In genomic region chr20:63179876-63180275, GRCh38 we compare ENCODE assay signal across 1 cellular context.
TF ChIP-seq lines count a peak whose summit lies in the region.

No MANE protein-coding gene starts in this region.

TF ChIP-seq in GM23338, 12 proteins besides CTCF, POLR2A, EP300 and RAD21 (continued from another document):
- TF ChIP-seq ZNF331 (CRISPR knock-in tag; IDR thresholded peaks at IDR 0.05; ENCODE audit: low read depth) (no peak), CREB1 (CRISPR knock-in tag; IDR thresholded peaks at IDR 0.05; ENCODE audit: low read depth) (no peak), ZNF114 (CRISPR knock-in tag; IDR thresholded peaks at IDR 0.05) (no peak), EZH2 (IDR thresholded peaks at IDR 0.05; ENCODE audit: low read depth, unreplicated experiment) (no peak), STAT1 (IDR thresholded peaks at IDR 0.05; ENCODE audit: unreplicated experiment) (no peak), POLR2AphosphoS5 (IDR thresholded peaks at IDR 0.05; ENCODE audit: low read depth) (no peak)
- TF ChIP-seq, protein P1, sequence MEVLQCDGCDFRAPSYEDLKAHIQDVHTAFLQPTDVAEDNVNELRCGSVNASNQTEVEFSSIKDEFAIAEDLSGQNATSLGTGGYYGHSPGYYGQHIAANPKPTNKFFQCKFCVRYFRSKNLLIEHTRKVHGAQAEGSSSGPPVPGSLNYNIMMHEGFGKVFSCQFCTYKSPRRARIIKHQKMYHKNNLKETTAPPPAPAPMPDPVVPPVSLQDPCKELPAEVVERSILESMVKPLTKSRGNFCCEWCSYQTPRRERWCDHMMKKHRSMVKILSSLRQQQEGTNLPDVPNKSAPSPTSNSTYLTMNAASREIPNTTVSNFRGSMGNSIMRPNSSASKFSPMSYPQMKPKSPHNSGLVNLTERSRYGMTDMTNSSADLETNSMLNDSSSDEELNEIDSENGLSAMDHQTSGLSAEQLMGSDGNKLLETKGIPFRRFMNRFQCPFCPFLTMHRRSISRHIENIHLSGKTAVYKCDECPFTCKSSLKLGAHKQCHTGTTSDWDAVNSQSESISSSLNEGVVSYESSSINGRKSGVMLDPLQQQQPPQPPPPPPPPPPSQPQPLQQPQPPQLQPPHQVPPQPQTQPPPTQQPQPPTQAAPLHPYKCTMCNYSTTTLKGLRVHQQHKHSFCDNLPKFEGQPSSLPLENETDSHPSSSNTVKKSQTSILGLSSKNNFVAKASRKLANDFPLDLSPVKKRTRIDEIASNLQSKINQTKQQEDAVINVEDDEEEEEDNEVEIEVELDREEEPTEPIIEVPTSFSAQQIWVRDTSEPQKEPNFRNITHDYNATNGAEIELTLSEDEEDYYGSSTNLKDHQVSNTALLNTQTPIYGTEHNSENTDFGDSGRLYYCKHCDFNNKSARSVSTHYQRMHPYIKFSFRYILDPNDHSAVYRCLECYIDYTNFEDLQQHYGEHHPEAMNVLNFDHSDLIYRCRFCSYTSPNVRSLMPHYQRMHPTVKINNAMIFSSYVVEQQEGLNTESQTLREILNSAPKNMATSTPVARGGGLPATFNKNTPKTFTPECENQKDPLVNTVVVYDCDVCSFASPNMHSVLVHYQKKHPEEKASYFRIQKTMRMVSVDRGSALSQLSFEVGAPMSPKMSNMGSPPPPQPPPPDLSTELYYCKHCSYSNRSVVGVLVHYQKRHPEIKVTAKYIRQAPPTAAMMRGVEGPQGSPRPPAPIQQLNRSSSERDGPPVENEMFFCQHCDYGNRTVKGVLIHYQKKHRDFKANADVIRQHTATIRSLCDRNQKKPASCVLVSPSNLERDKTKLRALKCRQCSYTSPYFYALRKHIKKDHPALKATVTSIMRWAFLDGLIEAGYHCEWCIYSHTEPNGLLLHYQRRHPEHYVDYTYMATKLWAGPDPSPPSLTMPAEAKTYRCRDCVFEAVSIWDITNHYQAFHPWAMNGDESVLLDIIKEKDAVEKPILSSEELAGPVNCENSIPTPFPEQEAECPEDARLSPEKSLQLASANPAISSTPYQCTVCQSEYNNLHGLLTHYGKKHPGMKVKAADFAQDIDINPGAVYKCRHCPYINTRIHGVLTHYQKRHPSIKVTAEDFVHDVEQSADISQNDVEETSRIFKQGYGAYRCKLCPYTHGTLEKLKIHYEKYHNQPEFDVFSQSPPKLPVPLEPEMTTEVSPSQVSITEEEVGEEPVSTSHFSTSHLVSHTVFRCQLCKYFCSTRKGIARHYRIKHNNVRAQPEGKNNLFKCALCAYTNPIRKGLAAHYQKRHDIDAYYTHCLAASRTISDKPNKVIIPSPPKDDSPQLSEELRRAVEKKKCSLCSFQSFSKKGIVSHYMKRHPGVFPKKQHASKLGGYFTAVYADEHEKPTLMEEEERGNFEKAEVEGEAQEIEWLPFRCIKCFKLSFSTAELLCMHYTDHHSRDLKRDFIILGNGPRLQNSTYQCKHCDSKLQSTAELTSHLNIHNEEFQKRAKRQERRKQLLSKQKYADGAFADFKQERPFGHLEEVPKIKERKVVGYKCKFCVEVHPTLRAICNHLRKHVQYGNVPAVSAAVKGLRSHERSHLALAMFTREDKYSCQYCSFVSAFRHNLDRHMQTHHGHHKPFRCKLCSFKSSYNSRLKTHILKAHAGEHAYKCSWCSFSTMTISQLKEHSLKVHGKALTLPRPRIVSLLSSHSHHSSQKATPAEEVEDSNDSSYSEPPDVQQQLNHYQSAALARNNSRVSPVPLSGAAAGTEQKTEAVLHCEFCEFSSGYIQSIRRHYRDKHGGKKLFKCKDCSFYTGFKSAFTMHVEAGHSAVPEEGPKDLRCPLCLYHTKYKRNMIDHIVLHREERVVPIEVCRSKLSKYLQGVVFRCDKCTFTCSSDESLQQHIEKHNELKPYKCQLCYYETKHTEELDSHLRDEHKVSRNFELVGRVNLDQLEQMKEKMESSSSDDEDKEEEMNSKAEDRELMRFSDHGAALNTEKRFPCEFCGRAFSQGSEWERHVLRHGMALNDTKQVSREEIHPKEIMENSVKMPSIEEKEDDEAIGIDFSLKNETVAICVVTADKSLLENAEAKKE (CRISPR knock-in tag; IDR thresholded peaks at IDR 0.05), result no peak
